Comparison of ENCODE assay signal across 19 cellular contexts in the genomic region with DNA sequence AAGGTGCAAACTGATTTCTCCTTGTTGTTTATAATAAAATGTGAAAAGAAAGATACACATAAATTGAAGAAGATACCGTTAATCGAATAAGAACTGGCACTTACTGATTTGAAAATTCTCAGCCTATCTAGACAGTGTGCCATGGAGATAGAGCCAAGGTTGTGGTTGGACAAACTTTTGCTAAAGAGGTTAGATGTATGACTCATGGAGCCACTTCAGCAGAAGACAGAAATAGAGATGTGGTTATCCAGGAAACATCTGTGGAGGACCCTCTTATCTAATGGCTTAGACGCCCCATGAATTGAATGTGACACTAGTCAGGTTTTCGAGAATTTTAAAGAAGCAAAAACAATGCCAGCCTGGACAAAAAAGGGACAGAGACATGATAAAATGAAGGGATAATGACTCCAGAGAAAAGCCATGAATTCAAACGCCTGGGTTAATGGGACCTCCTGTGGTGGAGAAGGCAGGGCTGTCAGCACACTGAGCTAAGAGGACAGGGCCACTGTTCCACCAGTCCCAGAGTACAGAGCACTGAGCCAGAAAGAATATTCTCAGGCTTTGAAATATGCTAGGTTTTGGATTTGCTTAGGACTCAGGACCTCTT.
DNase-seq lines count a peak whose midpoint lies in the region; ATAC-seq, FAIRE-seq and TF ChIP-seq lines count a peak whose summit lies in the region.
"Had no signal": no experiment of that assay in that cellular context is flagged by ENCODE, and none has a peak within 500 bp of the region (broad histone marks: within the 10 kb centered on the region; RNA-seq: fewer than 3 reads in every experiment).

No MANE protein-coding gene starts in this region.

- BruUV-seq in K562 (replicated peaks; lab: Mats Ljungman, UMichigan) = no TSS peak

- in situ Hi-C loops in K562 (cut with MboI) (no loop called here), gastrocnemius medialis (cut with MboI; ENCODE audit: low sequenced_read_pairs in 4 of 4) (no loop called here)

- H4K20me1 ChIP-seq in K562 (replicated peaks; ENCODE audit: control insufficient read depth, insufficient read depth, low read length) = no peaks in the 10 kb centered on the region

- CTCF ChIA-PET in K562 (lab: Yijun Ruan, JAX; ENCODE audit: low intra/inter-chr PET ratio) = no interaction called here

- H3K9me3 ChIP-seq in K562 (replicated peaks; ENCODE audit: control insufficient read depth, insufficient read depth, low read depth, low read length) = no peaks in the 10 kb centered on the region
- H3K9me3 ChIP-seq in gastrocnemius medialis = no peaks in the 10 kb centered on the region
- H3K9me3 ChIP-seq: left ventricle myocardium inferior, neutrophil, spleen had no signal

- no peak overlapping the region for H3K4me2 ChIP-seq in K562 (ENCODE audit: insufficient read depth, low read length)

- TF ChIP-seq CTCF in K562 (IDR thresholded peaks at IDR 0.05 in 2 of 3, conservative IDR thresholded peaks at IDR 0.05 in 1 of 3; ENCODE audit: insufficient read depth in 2 of 3, low read depth in 1 of 3, low read length in 3 of 3) (no peak), gastrocnemius medialis (IDR thresholded peaks at IDR 0.05 in 4 of 5, conservative IDR thresholded peaks at IDR 0.05 in 1 of 5) (no peak)

- intact Hi-C loops in K562 (cut with micrococcal nuclease) (no loop called here), gastrocnemius medialis (cut with DNase I; ENCODE audit: low total_unique reads) (no loop called here)

- DNase-seq in NCI-H345 (lab: John Stamatoyannopoulos, UW) (peak; percentile 16), NCI-H345 treated with DMSO at 0.1 percent for 48 hours (lab: John Stamatoyannopoulos, UW; ENCODE audit: unreplicated experiment) (no peak), NCI-H146 treated with DMSO at 0.1 percent for 48 hours (lab: John Stamatoyannopoulos, UW; ENCODE audit: unreplicated experiment) (peak; percentile 90), K562 (ENCODE audit: extremely low read depth in 1 of 4, low spot score in 3 of 4) (peak; percentile 13 to 59 (median 22)), gastrocnemius medialis (no peak), NCI-H2196 treated with DMSO at 0.1 percent for 48 hours (lab: John Stamatoyannopoulos, UW; ENCODE audit: unreplicated experiment) (no peak), Ammon's horn (ENCODE audit: low spot score) (no peak)
- no peak for DNase-seq in stimulated activated CD4-positive, alpha-beta T cell treated with anti-CD3 and anti-CD28 coated beads, Interleukin-1b, Interleukin-23, amount 100 ng/mL, for 48 hours
- DNase-seq: activated CD4-positive, alpha-beta T cell treated with anti-CD3 and anti-CD28 coated beads, Interleukin-2, amount 50 U/mL, for 1 hour; activated gamma-delta T cell treated with Interleukin-2 at 50 U/mL for 16 hours; C1 segment of cervical spinal cord; DMS153; dorsolateral prefrontal cortex; left ventricle myocardium inferior; NCI-H1694 treated with DMSO at 0.1 percent for 48 hours; spleen had no signal

- H3K27ac ChIP-seq in K562 (ENCODE audit: extremely low read depth, low read depth, low read length) = no peak overlapping the region
- H3K27ac ChIP-seq in gastrocnemius medialis = peak overlapping the region; percentile 38 to 62 (median 56)
- H3K27ac ChIP-seq: dorsolateral prefrontal cortex, left ventricle myocardium inferior, neutrophil, spleen had no signal

- peak; percentile 67 for FAIRE-seq in K562 (lab: Jason Lieb, UNC)
- FAIRE-seq: GM12891, urothelium cell line had no signal

- H3K4me1 ChIP-seq in K562 (replicated peaks in 1 of 2; ENCODE audit: control insufficient read depth in 2 of 2, insufficient read depth in 2 of 2, low read length in 2 of 2) (0 out of 5 replicates have a peak, but pooled peaks cover 0 to 2% of the 10 kb centered on the region in 2 experiments), gastrocnemius medialis (peaks cover 0 to 7% of the 10 kb centered on the region in 2 donors)
- H3K4me1 ChIP-seq: left ventricle myocardium inferior, spleen had no signal

- POLR2A ChIA-PET in K562 (lab: Yijun Ruan, JAX) = no interaction called here

- TF ChIP-seq POLR2A in K562 (conservative IDR thresholded peaks at IDR 0.05) (no peak), gastrocnemius medialis (IDR thresholded peaks at IDR 0.05) (no peak)

- no peak overlapping the region for H3K4me3 ChIP-seq in K562
- no peak overlapping the region for H3K4me3 ChIP-seq in gastrocnemius medialis
- H3K4me3 ChIP-seq: dorsolateral prefrontal cortex, left ventricle myocardium inferior, spleen had no signal

- ATAC-seq in K562 = peak; percentile 85
- peak; percentile 91 to 95 for ATAC-seq in gastrocnemius medialis

- no peak overlapping the region for H3K9ac ChIP-seq in K562 (ENCODE audit: insufficient read depth in 1 of 2, low read depth in 2 of 2, low read length in 2 of 2)

- peak; percentile 26; the same call in 1 of the 2 replicates for TF ChIP-seq EP300 in K562 (IDR thresholded peaks at IDR 0.05; ENCODE audit: low read length)

- TF ChIP-seq RAD21 in K562 (CRISPR knock-in tag; conservative IDR thresholded peaks at IDR 0.05 in 1 of 2, IDR thresholded peaks at IDR 0.05 in 1 of 2) = no peak

- H3K36me3 ChIP-seq in K562 (ENCODE audit: control insufficient read depth, insufficient read depth, low read length) (no peaks in the 10 kb centered on the region), gastrocnemius medialis (no peaks in the 10 kb centered on the region)
- H3K36me3 ChIP-seq: left ventricle myocardium inferior, neutrophil, spleen had no signal

- WGBS in K562 (ENCODE audit: insufficient coverage, low coverage, missing lambda C conversion rate) = under 1% methylated on average over 5 of the region's 5 CpGs

- no peaks in the 10 kb centered on the region for H3K9me1 ChIP-seq in K562 (ENCODE audit: control insufficient read depth, insufficient read depth, low read length)

- H2AFZ ChIP-seq in K562 (ENCODE audit: low read depth, low read length) = no peak overlapping the region

- H3K79me2 ChIP-seq in K562 (ENCODE audit: control insufficient read depth, insufficient read depth, low read length) = no peaks in the 10 kb centered on the region

- no peaks in the 10 kb centered on the region for H3K27me3 ChIP-seq in K562 (ENCODE audit: control insufficient read depth in 2 of 2, insufficient read depth in 2 of 2, low read length in 2 of 2)
- H3K27me3 ChIP-seq in gastrocnemius medialis = no peaks in the 10 kb centered on the region
- H3K27me3 ChIP-seq: neutrophil, spleen had no signal

TF ChIP-seq in K562, 482 proteins besides CTCF, POLR2A, EP300 and RAD21 (continues in another document):
- TF ChIP-seq CBFA2T2 (conservative IDR thresholded peaks at IDR 0.05) = peak; percentile 80
- peak; percentile 67 for TF ChIP-seq FOSL1 (tag; conservative IDR thresholded peaks at IDR 0.05)
- peak; percentile 43; the same call in 1 of the 2 replicates for TF ChIP-seq PML (IDR thresholded peaks at IDR 0.05; ENCODE audit: low read length)
- TF ChIP-seq, protein P1, sequence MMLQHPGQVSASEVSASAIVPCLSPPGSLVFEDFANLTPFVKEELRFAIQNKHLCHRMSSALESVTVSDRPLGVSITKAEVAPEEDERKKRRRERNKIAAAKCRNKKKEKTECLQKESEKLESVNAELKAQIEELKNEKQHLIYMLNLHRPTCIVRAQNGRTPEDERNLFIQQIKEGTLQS (IDR thresholded peaks at IDR 0.05) = peak; percentile 44; the same call in 1 of the 2 replicates
- TF ChIP-seq, protein P1 (CRISPR knock-in tag; conservative IDR thresholded peaks at IDR 0.05) = no peak
- peak; percentile 58; the same call in 1 of the 2 replicates for TF ChIP-seq MEF2D (tag; conservative IDR thresholded peaks at IDR 0.05; ENCODE audit: low read depth)
- TF ChIP-seq CBFA2T3 (IDR thresholded peaks at IDR 0.05) = peak; percentile 88
- 0 out of 2 replicates have a peak, but pooled peaks have one; percentile 48 for TF ChIP-seq ZNF311 (CRISPR knock-in tag; IDR thresholded peaks at IDR 0.05)
- TF ChIP-seq SMARCA4 (IDR thresholded peaks at IDR 0.05) = peak; percentile 49; the same call in 1 of the 2 replicates
- TF ChIP-seq RBFOX2 (IDR thresholded peaks at IDR 0.05; ENCODE audit: low read depth, low read length) = no peak
- peak; percentile 72 for TF ChIP-seq DPF2 (IDR thresholded peaks at IDR 0.05)
- peak; percentile 36; the same call in 1 of the 2 replicates for TF ChIP-seq NFIC (IDR thresholded peaks at IDR 0.05)
- peak; percentile 57; the same call in 1 of the 2 replicates for TF ChIP-seq NCOR1 (IDR thresholded peaks at IDR 0.05)
- TF ChIP-seq, protein P2, sequence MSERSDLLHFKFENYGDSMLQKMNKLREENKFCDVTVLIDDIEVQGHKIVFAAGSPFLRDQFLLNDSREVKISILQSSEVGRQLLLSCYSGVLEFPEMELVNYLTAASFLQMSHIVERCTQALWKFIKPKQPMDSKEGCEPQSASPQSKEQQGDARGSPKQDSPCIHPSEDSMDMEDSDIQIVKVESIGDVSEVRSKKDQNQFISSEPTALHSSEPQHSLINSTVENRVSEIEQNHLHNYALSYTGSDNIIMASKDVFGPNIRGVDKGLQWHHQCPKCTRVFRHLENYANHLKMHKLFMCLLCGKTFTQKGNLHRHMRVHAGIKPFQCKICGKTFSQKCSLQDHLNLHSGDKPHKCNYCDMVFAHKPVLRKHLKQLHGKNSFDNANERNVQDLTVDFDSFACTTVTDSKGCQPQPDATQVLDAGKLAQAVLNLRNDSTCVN (CRISPR knock-in tag; IDR thresholded peaks at IDR 0.05) = no peak
- peak; percentile 34 to 60; a peak in 3 of 4 replicates for TF ChIP-seq KDM1A (IDR thresholded peaks at IDR 0.05)
- peak; percentile 75 for TF ChIP-seq ARID1B (IDR thresholded peaks at IDR 0.05)
- peak; percentile 60 for TF ChIP-seq TAL1 (IDR thresholded peaks at IDR 0.05)
- TF ChIP-seq ZNF184 (CRISPR knock-in tag; IDR thresholded peaks at IDR 0.05) = no peak
- peak; percentile 64 for TF ChIP-seq SMARCE1 (IDR thresholded peaks at IDR 0.05)
- TF ChIP-seq KLF16 (IDR thresholded peaks at IDR 0.05) = 0 out of 2 replicates have a peak, but pooled peaks have one; percentile 26
- peak; percentile 78 for TF ChIP-seq TEAD4 (IDR thresholded peaks at IDR 0.05; ENCODE audit: low read length)
- no peak for TF ChIP-seq TEAD4 (CRISPR knock-in tag; IDR thresholded peaks at IDR 0.05; ENCODE audit: borderline replicate concordance)
- TF ChIP-seq ZNF584 (CRISPR knock-in tag; IDR thresholded peaks at IDR 0.05; ENCODE audit: low read depth) = no peak
- TF ChIP-seq HDAC2 (IDR thresholded peaks at IDR 0.05) = no peak
- TF ChIP-seq POLR2AphosphoS2 (IDR thresholded peaks at IDR 0.05; ENCODE audit: low read length) = no peak
- no peak for TF ChIP-seq MIER1 (IDR thresholded peaks at IDR 0.05; ENCODE audit: low read depth)
- peak; percentile 85 for TF ChIP-seq MEF2A (IDR thresholded peaks at IDR 0.05; ENCODE audit: control insufficient read depth, low read depth, low read length)

Comparison
In these comparisons a context has a peak if more than half of its experiments do, and no peak if none do; other contexts are left out.
1. DNase-seq: peak in NCI-H345 (single experiment), NCI-H146 treated with DMSO at 0.1 percent for 48 hours (single experiment) and K562 (4 of 4); none in NCI-H345 treated with DMSO at 0.1 percent for 48 hours (single experiment), gastrocnemius medialis (0 of 2), NCI-H2196 treated with DMSO at 0.1 percent for 48 hours (single experiment), stimulated activated CD4-positive, alpha-beta T cell treated with anti-CD3 and anti-CD28 coated beads, Interleukin-1b, Interleukin-23, amount 100 ng/mL, for 48 hours (single experiment) and Ammon's horn (single experiment).